Comparison of ENCODE assay signal across 4 cellular contexts in genomic region chr1:12008355-12008754, GRCh38. TPM values are rescaled to one million over a fixed set of nuclear protein-coding genes. Genes with fewer than 3 reads are reported as not detected.
"Had no signal": no experiment of that assay in that cellular context is flagged by ENCODE, and none has a peak within 500 bp of the region (broad histone marks: within the 10 kb centered on the region; RNA-seq: fewer than 3 reads in every experiment).

No MANE protein-coding gene starts in this region.

RNA-seq across cellular contexts. Expression of gene TNFRSF8, which starts 54.7 kb away (rescaled TPM):
- total RNA-seq: body of pancreas, bronchial epithelial cell, chondrocyte had no signal
- polyA plus RNA-seq: cardiac muscle cell had no signal
